Comparison of ENCODE assay signal across 1 cellular context in the genomic region with DNA sequence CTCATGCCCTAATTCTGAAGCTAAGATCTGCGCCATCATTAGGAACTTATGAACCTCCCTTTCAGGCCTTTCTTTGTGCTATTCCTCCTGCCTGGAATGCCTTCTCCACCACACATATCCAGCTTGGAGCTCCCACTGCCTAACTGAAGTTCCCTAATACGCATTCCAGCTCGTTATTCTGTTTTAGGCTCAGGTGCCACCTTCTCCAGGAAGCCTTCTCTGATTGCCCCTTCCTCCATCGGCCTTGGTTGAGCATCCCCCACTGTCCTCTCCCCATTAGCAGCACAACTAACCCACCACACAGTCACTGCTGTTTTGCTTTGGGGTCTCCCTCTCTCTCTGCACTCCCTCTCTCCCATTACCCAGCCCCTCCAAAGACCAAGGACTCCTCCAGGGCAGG.
TF ChIP-seq lines count a peak whose summit lies in the region.

No MANE protein-coding gene starts in this region.

TF ChIP-seq in K562, 482 proteins besides CTCF, POLR2A, EP300 and RAD21:
- TF ChIP-seq ZFP36 (IDR thresholded peaks at IDR 0.05; ENCODE audit: low read depth, low read length, partially characterized antibody) (peak; percentile 99), BCOR (IDR thresholded peaks at IDR 0.05) (peak; percentile 45; the same call in 1 of the 2 replicates), RBM15 (IDR thresholded peaks at IDR 0.05; ENCODE audit: insufficient read depth, low read length) (no peak), KDM1A (IDR thresholded peaks at IDR 0.05) (peak in 1 of 2 experiments; percentile 38; a peak in 1 of 4 replicates), ZNF436 (CRISPR knock-in tag; IDR thresholded peaks at IDR 0.05) (0 out of 2 replicates have a peak, but pooled peaks have one; percentile 47)
